In the genomic region with DNA sequence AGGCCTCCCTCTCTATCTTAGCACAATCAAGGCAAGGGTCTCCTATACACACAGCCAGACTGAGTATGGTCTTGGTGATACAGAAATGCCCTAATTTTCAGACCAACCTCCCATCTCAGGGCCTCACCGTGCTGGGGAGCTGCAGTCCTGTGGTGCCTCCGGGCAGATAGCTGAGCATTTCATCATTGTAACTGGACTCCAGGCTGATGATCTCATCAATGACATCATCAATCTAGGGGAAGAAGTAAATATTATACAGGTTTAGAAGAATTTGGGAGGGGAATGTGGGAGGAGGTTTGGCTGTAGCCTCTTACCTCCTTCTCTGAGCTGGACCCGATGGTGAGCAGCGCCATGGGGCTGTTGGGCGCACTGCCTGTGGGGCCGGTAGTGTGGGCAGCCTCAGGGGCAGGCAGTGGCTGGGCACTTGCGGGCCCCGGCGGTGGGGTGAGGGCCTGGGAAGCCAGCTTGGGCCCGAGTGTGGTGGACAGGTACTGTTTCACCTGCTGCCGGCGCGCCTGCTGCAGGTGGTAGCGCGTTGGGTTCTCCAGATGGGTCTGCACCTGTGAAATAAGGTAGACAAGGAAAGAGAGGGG, we compare ENCODE assay signal across 15 cellular contexts. TPM values are rescaled to one million over a fixed set of nuclear protein-coding genes. Genes with fewer than 3 reads are reported as not detected.
DNase-seq lines count a peak whose midpoint lies in the region; ATAC-seq, FAIRE-seq and TF ChIP-seq lines count a peak whose summit lies in the region.
"Had no signal": no experiment of that assay in that cellular context is flagged by ENCODE, and none has a peak within 500 bp of the region (broad histone marks: within the 10 kb centered on the region; RNA-seq: fewer than 3 reads in every experiment).

No MANE protein-coding gene starts in this region.

- no peak overlapping the region for H3K4me3 ChIP-seq in HUES6 (ENCODE audit: low read depth, low read length)

- H3K4me3 Mint-ChIP-seq in chondrocyte (ENCODE audit: unreplicated experiment): no peak overlapping the region
- H3K4me3 Mint-ChIP-seq: CD8-positive, alpha-beta T cell had no signal

- peaks cover 57% of the 10 kb centered on the region for H3K36me3 ChIP-seq in HUES6 (ENCODE audit: control insufficient read depth, insufficient read depth, low read length)

- H3K27ac Mint-ChIP-seq in chondrocyte (ENCODE audit: unreplicated experiment): peak overlapping the region; percentile 70
- H3K27ac Mint-ChIP-seq: CD8-positive, alpha-beta T cell had no signal

- H3K4me1 ChIP-seq in HUES6 (ENCODE audit: control insufficient read depth, insufficient read depth, low read length): peaks cover 16% of the 10 kb centered on the region

- FAIRE-seq in D721Med (lab: Jason Lieb, UNC): no peak

- in situ Hi-C loops in Caki2 (cut with HindIII; ENCODE audit: low pct_unique_long_range_greater_than_20kb, low sequenced_read_pairs): no loop called here

- TF ChIP-seq CTCF in chondrocyte (IDR thresholded peaks at IDR 0.05) (no peak), omental fat pad (IDR thresholded peaks at IDR 0.05) (no peak), D721Med (IDR thresholded peaks at IDR 0.05; ENCODE audit: insufficient read depth, missing control alignments) (no peak)

- no peaks in the 10 kb centered on the region for H3K27me3 Mint-ChIP-seq in chondrocyte (ENCODE audit: low read depth)

- peak; percentile 15 for ATAC-seq in omental fat pad (ENCODE audit: low FRiP score)
- ATAC-seq: CD8-positive, alpha-beta T cell; esophagus mucosa had no signal

- H3K36me3 Mint-ChIP-seq in chondrocyte (ENCODE audit: low read depth): peaks cover 19% of the 10 kb centered on the region

- no peak overlapping the region for H3K9ac ChIP-seq in HUES6 (ENCODE audit: low read length)
- H3K9ac ChIP-seq: SK-N-SH had no signal

- no peaks in the 10 kb centered on the region for H3K27me3 ChIP-seq in HUES6 (ENCODE audit: control insufficient read depth, insufficient read depth, low read length)

- H3K27ac ChIP-seq in HUES6 (ENCODE audit: low read depth, low read length): peak overlapping the region; percentile 86; the same call in 1 of the 2 replicates

- peaks cover 5% of the 10 kb centered on the region for H3K9me3 Mint-ChIP-seq in chondrocyte (ENCODE audit: low read depth)
- H3K9me3 Mint-ChIP-seq: CD8-positive, alpha-beta T cell; immature natural killer cell had no signal

- H3K9me3 ChIP-seq in HUES6 (ENCODE audit: control insufficient read depth, insufficient read depth, low read depth, low read length): peaks cover 4% of the 10 kb centered on the region; the same call in 1 of the 2 replicates
- H3K9me3 ChIP-seq: SK-N-SH had no signal

- DNase-seq in Caki2 (ENCODE audit: low read depth): peak; percentile 24
- no peak for DNase-seq in chondrocyte (ENCODE audit: low spot score)
- DNase-seq in omental fat pad (ENCODE audit: low spot score): no peak
- DNase-seq in D721Med (ENCODE audit: insufficient read length, low spot score): no peak
- no peak for DNase-seq in occipital lobe (lab: John Stamatoyannopoulos, UW)
- no peak for DNase-seq in central memory CD4-positive, alpha-beta T cell
- DNase-seq: activated effector memory CD4-positive, alpha-beta T cell treated with anti-CD3 and anti-CD28 coated beads, Interleukin-2, amount 50 U/mL, for 16 hours; caudate nucleus; CD8-positive, alpha-beta T cell; immature natural killer cell; NCI-H187; SK-N-SH; stimulated activated CD4-positive, alpha-beta T cell treated with anti-CD3 and anti-CD28 coated beads, Interleukin-4, amount 100 ng/mL, for 4 hours had no signal

- H3K4me1 Mint-ChIP-seq in chondrocyte (ENCODE audit: low read depth): peaks cover 40% of the 10 kb centered on the region

RNA-seq across cellular contexts. Expression of a gene that starts 5.2 kb away (rescaled TPM):
- 42.5 and 74.2 TPM in 2 replicates for total RNA-seq in Caki2 (2014; rRNA removed; shearing (Covaris generic); ENCODE audit: low replicate concordance)
- 39.3 to 42.5 TPM (median 41.2 TPM) in 3 replicates for total RNA-seq in chondrocyte
- 100 to 1,000 TPM in 3 of 4 donors, 10 to 100 TPM in 1; 89.8 to 124 (median 116) TPM for total RNA-seq in omental fat pad
- total RNA-seq in occipital lobe: 8.1 TPM

RNA-seq across cellular contexts. Expression of a gene that starts 20.8 kb away (rescaled TPM):
- total RNA-seq in Caki2 (2014; rRNA removed; shearing (Covaris generic); ENCODE audit: low replicate concordance): not detected in 2 replicates
- 6.9 to 7.7 TPM (median 7.3 TPM) in 3 replicates for total RNA-seq in chondrocyte
- total RNA-seq in omental fat pad: 1 to 10 TPM; 1.1 to 3.2 (median 2.5) TPM
- total RNA-seq in occipital lobe: 2.0 TPM

RNA-seq across cellular contexts. Expression of a gene that starts 35.8 kb away (rescaled TPM):
- total RNA-seq in Caki2 (2014; rRNA removed; shearing (Covaris generic); ENCODE audit: low replicate concordance): 1.9 and 4.4 TPM in 2 replicates
- 51.9 to 58.3 TPM (median 53.4 TPM) in 3 replicates for total RNA-seq in chondrocyte
- total RNA-seq in omental fat pad: 10 to 100 TPM in 3 of 4 donors, 1 to 10 TPM in 1; 7.8 to 17.3 (median 12.3) TPM
- total RNA-seq in occipital lobe: 3.0 TPM

RNA-seq across cellular contexts. Expression of a gene that starts 35.9 kb away (rescaled TPM):
- total RNA-seq in Caki2 (2014; rRNA removed; shearing (Covaris generic); ENCODE audit: low replicate concordance): 17.2 and 17.8 TPM in 2 replicates
- total RNA-seq in chondrocyte (28.8 to 37.5 TPM (median 32.7 TPM) in 3 replicates), omental fat pad (10 to 100 TPM; 25.1 to 44.5 (median 32.2) TPM), occipital lobe (29.9 TPM)

RNA-seq across cellular contexts. Expression of a gene that starts 41.7 kb away (rescaled TPM):
- 22.3 and 34.1 TPM in 2 replicates for total RNA-seq in Caki2 (2014; rRNA removed; shearing (Covaris generic); ENCODE audit: low replicate concordance)
- total RNA-seq in chondrocyte (49.2 to 63.0 TPM (median 49.3 TPM) in 3 replicates), omental fat pad (100 to 1,000 TPM in 3 of 4 donors, 10 to 100 TPM in 1; 90.8 to 131 (median 116) TPM), occipital lobe (23.9 TPM)
